ENCODE assay signal across 15 cellular contexts in genomic region chr10:24974978-24975377, GRCh38. TPM values are rescaled to one million over a fixed set of nuclear protein-coding genes. Genes with fewer than 3 reads are reported as not detected.
A peak's percentile ranks its signal among the peaks of the same experiment; 100 is the strongest.
DNase-seq lines count a peak whose midpoint lies in the region; ATAC-seq and TF ChIP-seq lines count a peak whose summit lies in the region.
"Had no signal": no experiment of that assay in that cellular context is flagged by ENCODE, and none has a peak within 500 bp of the region (broad histone marks: within the 10 kb centered on the region; RNA-seq: fewer than 3 reads in every experiment).

No MANE protein-coding gene starts in this region.

- peak; percentile 41 for TF ChIP-seq CTCF in AG10803 (conservative IDR thresholded peaks at IDR 0.05; ENCODE audit: low read length)
- peak in 1 of 4 experiments; percentile 22 for TF ChIP-seq CTCF in gastroesophageal sphincter (IDR thresholded peaks at IDR 0.05)
- TF ChIP-seq CTCF in osteoblast (IDR thresholded peaks at IDR 0.05; ENCODE audit: extremely low read depth, low read depth, low read length) = peak; percentile 35

- H3K36me3 ChIP-seq in gastroesophageal sphincter = no peaks in the 10 kb centered on the region
- no peaks in the 10 kb centered on the region for H3K36me3 ChIP-seq in osteoblast (ENCODE audit: insufficient read depth, low read length)
- H3K36me3 ChIP-seq: BLaER1 treated with 17β-estradiol and CSF1 and Interleukin-3, amounts not matched to agents 10 nM and 100 nM had no signal

- H3K4me3 ChIP-seq in AG10803 (ENCODE audit: low read length) (no peak overlapping the region), gastroesophageal sphincter (no peak overlapping the region), osteoblast (ENCODE audit: insufficient read depth, low read length) (no peak overlapping the region)
- H3K4me3 ChIP-seq: BLaER1 treated with 17β-estradiol and CSF1 and Interleukin-3, amounts not matched to agents 10 nM and 100 nM had no signal

- H2AFZ ChIP-seq in osteoblast (ENCODE audit: low read length) = peak overlapping the region; percentile 38

- peak overlapping the region; percentile 51 for H3K4me2 ChIP-seq in osteoblast (ENCODE audit: insufficient read depth, low read length)
- H3K4me2 ChIP-seq: BLaER1 treated with 17β-estradiol and CSF1 and Interleukin-3, amounts not matched to agents 10 nM and 100 nM had no signal

- WGBS in gastroesophageal sphincter (ENCODE audit: low coverage in 1 of 2), 2 donors = 12 to 75% methylated on average over 2 of the region's 2 CpGs

- ATAC-seq in gastroesophageal sphincter (peak; percentile 94), GM19455 (IDR thresholded peaks at IDR 0.05; ENCODE audit: unreplicated experiment) (no peak)
- ATAC-seq: activated T-helper 17 cell treated with anti-CD3 and anti-CD28 coated beads, Interleukin-2, amount 50 U/mL, for 72 hours; stimulated activated naive CD8-positive, alpha-beta T cell treated with anti-CD3 and anti-CD28 coated beads, Interleukin-15, amount 100 ng/mL, for 72 hours had no signal

- no peaks in the 10 kb centered on the region for H4K20me1 ChIP-seq in osteoblast (ENCODE audit: insufficient read depth, low read length)
- H4K20me1 ChIP-seq: BLaER1 treated with 17β-estradiol and CSF1 and Interleukin-3, amounts not matched to agents 10 nM and 100 nM had no signal

- H3K79me2 ChIP-seq in osteoblast (ENCODE audit: insufficient read depth, low read length) = no peaks in the 10 kb centered on the region

- H3K27me3 ChIP-seq in gastroesophageal sphincter = no peaks in the 10 kb centered on the region
- no peaks in the 10 kb centered on the region for H3K27me3 ChIP-seq in osteoblast (ENCODE audit: insufficient read depth, low read length)
- H3K27me3 ChIP-seq: BLaER1 treated with 17β-estradiol and CSF1 and Interleukin-3, amounts not matched to agents 10 nM and 100 nM; dorsolateral prefrontal cortex had no signal

- TF ChIP-seq POLR2A in gastroesophageal sphincter (IDR thresholded peaks at IDR 0.05) = no peak

- DNase-seq in AG10803 (ENCODE audit: low read depth) (peak; percentile 91), amniotic epithelial cell (ENCODE audit: low read depth) (peak; percentile 96), osteoblast (ENCODE audit: insufficient read length, low spot score, missing footprints) (no peak), occipital lobe (lab: John Stamatoyannopoulos, UW) (no peak), NCI-H748 (lab: John Stamatoyannopoulos, UW; ENCODE audit: unreplicated experiment) (no peak), DMS79 (lab: John Stamatoyannopoulos, UW) (no peak)
- DNase-seq: dorsolateral prefrontal cortex; nephron progenitor cell; stimulated activated CD4-positive, alpha-beta T cell treated with anti-CD3 and anti-CD28 coated beads, Interleukin-2, amount 100 ng/mL, for 48 hours; stimulated activated naive CD8-positive, alpha-beta T cell treated with anti-CD3 and anti-CD28 coated beads, Interleukin-15, amount 100 ng/mL, for 72 hours had no signal

- H3K27ac ChIP-seq in gastroesophageal sphincter = no peak overlapping the region
- H3K27ac ChIP-seq in osteoblast (ENCODE audit: low read depth, low read length) = peak overlapping the region; percentile 72
- H3K27ac ChIP-seq: BLaER1 treated with 17β-estradiol and CSF1 and Interleukin-3, amounts not matched to agents 10 nM and 100 nM had no signal

- no peaks in the 10 kb centered on the region for H3K4me1 ChIP-seq in gastroesophageal sphincter
- H3K4me1 ChIP-seq in osteoblast (ENCODE audit: insufficient read depth, low read length) = peaks cover 16% of the 10 kb centered on the region
- H3K4me1 ChIP-seq: BLaER1 treated with 17β-estradiol and CSF1 and Interleukin-3, amounts not matched to agents 10 nM and 100 nM had no signal

- no peak for TF ChIP-seq EP300 in gastroesophageal sphincter (IDR thresholded peaks at IDR 0.05)

- H3K9me3 ChIP-seq in gastroesophageal sphincter (no peaks in the 10 kb centered on the region), osteoblast (ENCODE audit: low read depth, low read length) (no peaks in the 10 kb centered on the region)
- H3K9me3 ChIP-seq: BLaER1 treated with 17β-estradiol and CSF1 and Interleukin-3, amounts not matched to agents 10 nM and 100 nM had no signal

RNA-seq across cellular contexts. Expression of gene PRTFDC1, which starts 22.6 kb away (rescaled TPM):
- total RNA-seq in gastroesophageal sphincter (10 to 100 TPM in 1 of 4 donors, 1 to 10 TPM in 3; 3.2 to 14.6 (median 7.9) TPM), osteoblast (5.1 and 5.3 TPM in 2 replicates), occipital lobe (35.7 TPM)

RNA-seq across cellular contexts. Expression of gene ENKUR, which starts 41.0 kb away (rescaled TPM):
- total RNA-seq in gastroesophageal sphincter (1 to 10 TPM in 1 of 4 donors, not detected in 3; 1.1 TPM), osteoblast (0.59 TPM in 1 of 2 replicates, not detected in the other), occipital lobe (5.0 TPM)
- total RNA-seq: H1 had no signal

RNA-seq across cellular contexts. Expression of gene THNSL1, which starts 41.4 kb away (rescaled TPM):
- total RNA-seq in gastroesophageal sphincter = 1 to 10 TPM in 2 of 4 donors, under 1 TPM in 2; 0.73 to 2.2 (median 1.3) TPM
- 2.9 and 3.2 TPM in 2 replicates for total RNA-seq in osteoblast
- 17.9 TPM for total RNA-seq in occipital lobe

Comparison
In these comparisons a context has a peak if more than half of its experiments do, and no peak if none do; other contexts are left out.
1. DNase-seq: peak in AG10803 (single experiment) and amniotic epithelial cell (single experiment); none in osteoblast (single experiment), occipital lobe (single experiment), NCI-H748 (single experiment) and DMS79 (single experiment).